13 cellular contexts compared by ENCODE assay signal in the genomic region with DNA sequence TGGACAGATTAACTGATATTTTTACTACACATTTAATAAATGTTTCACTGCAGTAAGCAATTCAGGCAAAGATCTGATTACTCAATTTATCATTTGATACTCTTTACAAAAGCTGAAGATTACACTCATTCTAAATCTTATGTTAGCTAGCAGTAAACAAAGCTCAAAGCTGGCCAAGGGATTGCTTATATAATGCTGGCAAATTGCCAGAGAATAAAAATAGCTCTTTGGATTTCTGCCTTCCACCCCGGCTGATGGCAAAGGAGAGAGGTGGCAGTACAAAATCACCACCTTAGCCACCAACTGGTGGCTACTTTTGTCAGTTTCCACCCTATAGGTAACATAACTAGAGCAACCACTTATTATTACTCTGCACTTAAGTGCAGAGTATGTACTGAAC.
DNase-seq lines count a peak whose midpoint lies in the region; ATAC-seq lines count a peak whose summit lies in the region.
"Had no signal": no experiment of that assay in that cellular context is flagged by ENCODE, and none has a peak within 500 bp of the region (broad histone marks: within the 10 kb centered on the region; RNA-seq: fewer than 3 reads in every experiment).

No MANE protein-coding gene starts in this region.

- H3K9me3 Mint-ChIP-seq in natural killer cell treated with Interleukin-12 subunit alpha and Interleukin-12 subunit beta and Interleukin-15 and Interleukin-18, amount 100 ng/mL, for 72 hours: peaks cover 6% of the 10 kb centered on the region
- H3K9me3 Mint-ChIP-seq: activated naive CD8-positive, alpha-beta T cell treated with anti-CD3 and anti-CD28 coated beads, Interleukin-2, amount 50 U/mL, for 24 hours; effector memory CD8-positive, alpha-beta T cell; naive thymus-derived CD4-positive, alpha-beta T cell; T-helper 2 cell treated with Interferon-gamma antibody and Interleukin-4, amounts not matched to agents 5 μg/mL and 100 μg/mL, for 36 hours had no signal

- no peaks in the 10 kb centered on the region for H3K4me1 Mint-ChIP-seq in natural killer cell treated with Interleukin-12 subunit alpha and Interleukin-12 subunit beta and Interleukin-15 and Interleukin-18, amount 100 ng/mL, for 72 hours (ENCODE audit: low read depth in 2 of 2)
- H3K4me1 Mint-ChIP-seq: activated naive CD8-positive, alpha-beta T cell treated with anti-CD3 and anti-CD28 coated beads, Interleukin-2, amount 50 U/mL, for 24 hours; naive thymus-derived CD4-positive, alpha-beta T cell had no signal

- peak; percentile 48 for DNase-seq in D341Med (ENCODE audit: low spot score)
- DNase-seq in M059J (ENCODE audit: low read depth): peak; percentile 2
- peak; percentile 31 for DNase-seq in NCI-H774 (lab: John Stamatoyannopoulos, UW)
- DNase-seq in glomerular endothelial cell (ENCODE audit: extremely low read depth, low read depth, low spot score): peak; percentile 2
- DNase-seq in natural killer cell treated with Interleukin-12 subunit alpha and Interleukin-12 subunit beta and Interleukin-15 and Interleukin-18, amount 100 ng/mL, for 72 hours (ENCODE audit: low spot score): no peak
- no peak for DNase-seq in kidney tubule cell (ENCODE audit: low spot score)
- DNase-seq: activated naive CD8-positive, alpha-beta T cell treated with anti-CD3 and anti-CD28 coated beads, Interleukin-2, amount 50 U/mL, for 24 hours; effector memory CD8-positive, alpha-beta T cell; naive thymus-derived CD4-positive, alpha-beta T cell; stimulated activated naive CD4-positive, alpha-beta T cell treated with Interleukin-2 at 50 U/mL for 16 hours had no signal

- H3K4me3 Mint-ChIP-seq in natural killer cell treated with Interleukin-12 subunit alpha and Interleukin-12 subunit beta and Interleukin-15 and Interleukin-18, amount 100 ng/mL, for 72 hours: no peak overlapping the region
- H3K4me3 Mint-ChIP-seq: activated naive CD8-positive, alpha-beta T cell treated with anti-CD3 and anti-CD28 coated beads, Interleukin-2, amount 50 U/mL, for 24 hours; effector memory CD8-positive, alpha-beta T cell; naive thymus-derived CD4-positive, alpha-beta T cell; T-helper 2 cell treated with Interferon-gamma antibody and Interleukin-4, amounts not matched to agents 5 μg/mL and 100 μg/mL, for 36 hours had no signal

- no peak overlapping the region for H3K27ac Mint-ChIP-seq in natural killer cell treated with Interleukin-12 subunit alpha and Interleukin-12 subunit beta and Interleukin-15 and Interleukin-18, amount 100 ng/mL, for 72 hours
- H3K27ac Mint-ChIP-seq: activated naive CD8-positive, alpha-beta T cell treated with anti-CD3 and anti-CD28 coated beads, Interleukin-2, amount 50 U/mL, for 24 hours; effector memory CD8-positive, alpha-beta T cell; naive thymus-derived CD4-positive, alpha-beta T cell; T-helper 2 cell treated with Interferon-gamma antibody and Interleukin-4, amounts not matched to agents 5 μg/mL and 100 μg/mL, for 36 hours had no signal

- no peaks in the 10 kb centered on the region for H3K36me3 Mint-ChIP-seq in natural killer cell treated with Interleukin-12 subunit alpha and Interleukin-12 subunit beta and Interleukin-15 and Interleukin-18, amount 100 ng/mL, for 72 hours

- no peak for ATAC-seq in natural killer cell treated with Interleukin-12 subunit alpha and Interleukin-12 subunit beta and Interleukin-15 and Interleukin-18, amount 100 ng/mL, for 72 hours
- ATAC-seq in HG02588 (IDR thresholded peaks at IDR 0.05; ENCODE audit: unreplicated experiment) (no peak), GM19035 (IDR thresholded peaks at IDR 0.05; ENCODE audit: unreplicated experiment) (no peak)
- ATAC-seq: activated naive CD8-positive, alpha-beta T cell treated with anti-CD3 and anti-CD28 coated beads, Interleukin-2, amount 50 U/mL, for 24 hours; effector memory CD8-positive, alpha-beta T cell; naive thymus-derived CD4-positive, alpha-beta T cell had no signal

- H3K27me3 Mint-ChIP-seq in natural killer cell treated with Interleukin-12 subunit alpha and Interleukin-12 subunit beta and Interleukin-15 and Interleukin-18, amount 100 ng/mL, for 72 hours: no peaks in the 10 kb centered on the region
- H3K27me3 Mint-ChIP-seq: activated naive CD8-positive, alpha-beta T cell treated with anti-CD3 and anti-CD28 coated beads, Interleukin-2, amount 50 U/mL, for 24 hours; effector memory CD8-positive, alpha-beta T cell; naive thymus-derived CD4-positive, alpha-beta T cell had no signal

Comparison
In these comparisons a context has a peak if more than half of its experiments do, and no peak if none do; other contexts are left out.
1. DNase-seq: peak in D341Med (single experiment), M059J (single experiment), NCI-H774 (single experiment) and glomerular endothelial cell (single experiment); none in natural killer cell treated with Interleukin-12 subunit alpha and Interleukin-12 subunit beta and Interleukin-15 and Interleukin-18, amount 100 ng/mL, for 72 hours (single experiment) and kidney tubule cell (single experiment).